3 cellular contexts compared by ENCODE assay signal in genomic region chrX:83008415-83008814, GRCh38.
TF ChIP-seq lines count a peak whose summit lies in the region.

No MANE protein-coding gene starts in this region.

TF ChIP-seq in liver, 16 proteins besides CTCF, POLR2A, EP300 and RAD21:
- no peak for TF ChIP-seq YY1 (IDR thresholded peaks at IDR 0.05)
- TF ChIP-seq RXRA (IDR thresholded peaks at IDR 0.05) = no peak
- TF ChIP-seq TAF1 (conservative IDR thresholded peaks at IDR 0.05) = no peak
- no peak for TF ChIP-seq GABPA (IDR thresholded peaks at IDR 0.05 in 1 of 2, conservative IDR thresholded peaks at IDR 0.05 in 1 of 2)
- TF ChIP-seq FOXA1 (IDR thresholded peaks at IDR 0.05) = no peak
- TF ChIP-seq HNF4A (conservative IDR thresholded peaks at IDR 0.05) = no peak
- no peak for TF ChIP-seq MAX (IDR thresholded peaks at IDR 0.05)
- no peak for TF ChIP-seq HNF4G (IDR thresholded peaks at IDR 0.05)
TF ChIP-seq in liver: peak in this region for 0.

TF ChIP-seq in HepG2, 621 proteins besides CTCF, POLR2A, EP300 and RAD21 (continues in another document):
- TF ChIP-seq FOXO1 (CRISPR knock-in tag; IDR thresholded peaks at IDR 0.05) (no peak), SNAPC2 (CRISPR knock-in tag; IDR thresholded peaks at IDR 0.05) (no peak), SOX13 (IDR thresholded peaks at IDR 0.05) (no peak), SOX13 (CRISPR knock-in tag; conservative IDR thresholded peaks at IDR 0.05 in 1 of 2, IDR thresholded peaks at IDR 0.05 in 1 of 2) (no peak), EED (CRISPR knock-in tag; IDR thresholded peaks at IDR 0.05) (no peak), ZBTB1 (CRISPR knock-in tag; IDR thresholded peaks at IDR 0.05; ENCODE audit: borderline replicate concordance) (no peak), TRIM22 (IDR thresholded peaks at IDR 0.05) (no peak), SRSF4 (IDR thresholded peaks at IDR 0.05; ENCODE audit: low read depth, low read length, poor library complexity, severe bottlenecking) (no peak), AGO2 (optimal IDR thresholded peaks at IDR 0.05; ENCODE audit: low read depth, low read length) (no peak), SMAD3 (CRISPR knock-in tag; IDR thresholded peaks at IDR 0.05) (no peak), ZNF251 (CRISPR knock-in tag; IDR thresholded peaks at IDR 0.05) (no peak), ZNF580 (CRISPR knock-in tag; IDR thresholded peaks at IDR 0.05; ENCODE audit: borderline replicate concordance, low read depth) (no peak), ZNF556 (CRISPR knock-in tag; IDR thresholded peaks at IDR 0.05; ENCODE audit: borderline replicate concordance) (no peak), MIER2 (CRISPR knock-in tag; IDR thresholded peaks at IDR 0.05) (no peak), GTF2F1 (IDR thresholded peaks at IDR 0.05; ENCODE audit: low read length) (no peak), ZNF296 (CRISPR knock-in tag; conservative IDR thresholded peaks at IDR 0.05) (no peak), ZNF142 (CRISPR knock-in tag; IDR thresholded peaks at IDR 0.05) (no peak), ZNF83 (CRISPR knock-in tag; IDR thresholded peaks at IDR 0.05; ENCODE audit: borderline replicate concordance) (no peak), BORCS8-MEF2B (CRISPR knock-in tag; IDR thresholded peaks at IDR 0.05) (no peak)

TF ChIP-seq in endothelial cell of umbilical vein, 7 proteins besides CTCF, POLR2A, EP300 and RAD21:
- no peak for TF ChIP-seq MAX (IDR thresholded peaks at IDR 0.05; ENCODE audit: insufficient read depth, insufficient read length)
- no peak for TF ChIP-seq EZH2 (IDR thresholded peaks at IDR 0.05; ENCODE audit: borderline replicate concordance, low read depth, low read length, severe bottlenecking)
- TF ChIP-seq JUN (IDR thresholded peaks at IDR 0.05; ENCODE audit: borderline replicate concordance, insufficient read depth, insufficient read length, low read depth) = no peak
- TF ChIP-seq POLR2AphosphoS5 (IDR thresholded peaks at IDR 0.05; ENCODE audit: insufficient read depth, low read depth, low read length) = no peak
- TF ChIP-seq FOS (IDR thresholded peaks at IDR 0.05; ENCODE audit: borderline replicate concordance, insufficient read depth, low read length) = no peak
- no peak for TF ChIP-seq GATA2 (IDR thresholded peaks at IDR 0.05; ENCODE audit: insufficient read depth, insufficient read length, low read depth, low read length)
- no peak for TF ChIP-seq MYC (IDR thresholded peaks at IDR 0.05; ENCODE audit: low read depth, low read length)
